ENCODE assay signal across 32 cellular contexts in the genomic region with DNA sequence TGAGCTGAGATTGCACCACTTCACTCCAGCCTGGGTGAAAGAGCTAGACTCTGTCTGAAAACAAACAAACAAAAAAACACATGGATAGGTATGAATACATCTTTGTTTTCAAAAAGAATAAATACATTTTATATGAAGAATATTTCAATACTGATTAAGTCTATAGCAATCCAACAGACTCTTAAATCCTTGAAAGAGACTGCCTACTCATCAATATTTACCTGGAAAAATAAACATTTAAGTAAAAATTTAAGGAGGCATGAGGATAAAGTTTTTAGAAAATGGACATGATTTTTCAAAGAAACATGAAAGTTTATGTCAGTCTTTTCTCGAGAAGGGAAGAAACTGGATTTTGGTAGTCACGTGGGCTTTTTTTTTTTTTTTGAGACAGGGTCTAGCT. TPM values are rescaled to one million over a fixed set of nuclear protein-coding genes. Genes with fewer than 3 reads are reported as not detected.
DNase-seq lines count a peak whose midpoint lies in the region; ATAC-seq, FAIRE-seq and TF ChIP-seq lines count a peak whose summit lies in the region.
"Had no signal": no experiment of that assay in that cellular context is flagged by ENCODE, and none has a peak within 500 bp of the region (broad histone marks: within the 10 kb centered on the region; RNA-seq: fewer than 3 reads in every experiment).

No MANE protein-coding gene starts in this region.

- no peak overlapping the region for H3K27ac Mint-ChIP-seq in natural killer cell treated with Interleukin-12 subunit alpha and Interleukin-12 subunit beta and Interleukin-15 and Interleukin-18, amount 100 ng/mL, for 72 hours
- H3K27ac Mint-ChIP-seq: B cell; CD14-positive monocyte; CD4-positive, alpha-beta memory T cell; CD4-positive, alpha-beta T cell; CD8-positive, alpha-beta memory T cell; CD8-positive, alpha-beta T cell had no signal

- no peak for TF ChIP-seq EP300 in A549 (IDR thresholded peaks at IDR 0.05)
- TF ChIP-seq EP300 in K562 (IDR thresholded peaks at IDR 0.05; ENCODE audit: low read length): no peak

- TF ChIP-seq POLR2A in A549 (IDR thresholded peaks at IDR 0.05; ENCODE audit: low read length) (no peak), K562 (conservative IDR thresholded peaks at IDR 0.05) (no peak)

- no peak overlapping the region for H3K9ac ChIP-seq in K562 (ENCODE audit: insufficient read depth in 1 of 2, low read depth in 2 of 2, low read length in 2 of 2)
- H3K9ac ChIP-seq: BLaER1; BLaER1 treated with 17β-estradiol and CSF1 and Interleukin-3, amounts not matched to agents 10 nM and 100 nM had no signal

- DNase-seq in A549 (ENCODE audit: low read depth in 1 of 2, low spot score in 1 of 2) (no peak), K562 (ENCODE audit: extremely low read depth in 1 of 4, low spot score in 3 of 4) (no peak), NAMALWA (ENCODE audit: low spot score) (no peak)
- no peak for DNase-seq in natural killer cell treated with Interleukin-12 subunit alpha and Interleukin-12 subunit beta and Interleukin-15 and Interleukin-18, amount 100 ng/mL, for 72 hours (ENCODE audit: low spot score)
- DNase-seq: 8988T; ACHN; AML-193; BE2C; C1 segment of cervical spinal cord; Caco-2; Calu3; CD4-positive, alpha-beta memory T cell; CD4-positive, alpha-beta T cell; CD4-positive, CD25-positive, alpha-beta regulatory T cell; CD8-positive, alpha-beta memory T cell; CD8-positive, alpha-beta T cell; COR-L47; DMS 273 treated with DMSO at 0.1 percent for 48 hours; DMS153; DMS53; DMS79; DMS79 treated with DMSO at 0.1 percent for 48 hours; DND-41; EL had no signal

- no peaks in the 10 kb centered on the region for H4K20me1 ChIP-seq in K562 (replicated peaks; ENCODE audit: control insufficient read depth, insufficient read depth, low read length)

- WGBS in A549 (ENCODE audit: missing lambda C conversion rate): 88% methylated on average over 2 of the region's 2 CpGs
- WGBS in K562 (ENCODE audit: insufficient coverage, low coverage, missing lambda C conversion rate): 45% methylated on average over 2 of the region's 2 CpGs

- H3K4me3 Mint-ChIP-seq in natural killer cell treated with Interleukin-12 subunit alpha and Interleukin-12 subunit beta and Interleukin-15 and Interleukin-18, amount 100 ng/mL, for 72 hours: no peak overlapping the region
- H3K4me3 Mint-ChIP-seq: B cell; CD14-positive monocyte; CD4-positive, alpha-beta memory T cell; CD4-positive, alpha-beta T cell; CD4-positive, CD25-positive, alpha-beta regulatory T cell; CD8-positive, alpha-beta memory T cell; CD8-positive, alpha-beta T cell had no signal

- no peak overlapping the region for H2AFZ ChIP-seq in K562 (ENCODE audit: low read depth, low read length)

- no peak for TF ChIP-seq CTCF in A549 (IDR thresholded peaks at IDR 0.05)
- TF ChIP-seq CTCF in K562 (IDR thresholded peaks at IDR 0.05 in 2 of 3, conservative IDR thresholded peaks at IDR 0.05 in 1 of 3; ENCODE audit: insufficient read depth in 2 of 3, low read depth in 1 of 3, low read length in 3 of 3): no peak

- H3K9me3 Mint-ChIP-seq in natural killer cell treated with Interleukin-12 subunit alpha and Interleukin-12 subunit beta and Interleukin-15 and Interleukin-18, amount 100 ng/mL, for 72 hours: no peaks in the 10 kb centered on the region
- H3K9me3 Mint-ChIP-seq: CD14-positive monocyte; CD4-positive, alpha-beta memory T cell; CD4-positive, alpha-beta T cell; CD4-positive, CD25-positive, alpha-beta regulatory T cell; CD8-positive, alpha-beta memory T cell; CD8-positive, alpha-beta T cell had no signal

- H3K4me3 ChIP-seq in A549: no peak overlapping the region
- no peak overlapping the region for H3K4me3 ChIP-seq in K562
- H3K4me3 ChIP-seq: BLaER1; BLaER1 treated with 17β-estradiol and CSF1 and Interleukin-3, amounts not matched to agents 10 nM and 100 nM had no signal

- no peaks in the 10 kb centered on the region for H3K9me3 ChIP-seq in A549
- H3K9me3 ChIP-seq in K562 (replicated peaks; ENCODE audit: control insufficient read depth, insufficient read depth, low read depth, low read length): no peaks in the 10 kb centered on the region
- H3K9me3 ChIP-seq: BE2C, BLaER1, Caco-2 had no signal

- no peak overlapping the region for H3K27ac ChIP-seq in A549
- H3K27ac ChIP-seq in K562 (ENCODE audit: extremely low read depth, low read depth, low read length): no peak overlapping the region
- H3K27ac ChIP-seq: 22Rv1; BLaER1; BLaER1 treated with 17β-estradiol and CSF1 and Interleukin-3, amounts not matched to agents 10 nM and 100 nM; C4-2B had no signal

- no peak for TF ChIP-seq RAD21 in A549 (conservative IDR thresholded peaks at IDR 0.05 in 1 of 2, IDR thresholded peaks at IDR 0.05 in 1 of 2)
- no peak for TF ChIP-seq RAD21 in K562 (CRISPR knock-in tag; conservative IDR thresholded peaks at IDR 0.05 in 1 of 2, IDR thresholded peaks at IDR 0.05 in 1 of 2)

- no peaks in the 10 kb centered on the region for H3K27me3 ChIP-seq in K562 (ENCODE audit: control insufficient read depth in 2 of 2, insufficient read depth in 2 of 2, low read length in 2 of 2)
- H3K27me3 ChIP-seq: BE2C had no signal

- H3K27me3 Mint-ChIP-seq in natural killer cell treated with Interleukin-12 subunit alpha and Interleukin-12 subunit beta and Interleukin-15 and Interleukin-18, amount 100 ng/mL, for 72 hours: peaks cover 5 to 7% of the 10 kb centered on the region in 2 donors
- H3K27me3 Mint-ChIP-seq: CD4-positive, alpha-beta T cell had no signal

- in situ Hi-C loops in K562 (cut with MboI): no loop called here

- peaks cover 7 to 19% of the 10 kb centered on the region in 2 donors for H3K4me1 Mint-ChIP-seq in natural killer cell treated with Interleukin-12 subunit alpha and Interleukin-12 subunit beta and Interleukin-15 and Interleukin-18, amount 100 ng/mL, for 72 hours (ENCODE audit: low read depth in 2 of 2)

- intact Hi-C loops in K562 (cut with micrococcal nuclease): loop anchor here (10.0 kb wide), 1 partner anchor 583 kb away; the partner anchor contains the start of gene THRB

- H3K4me2 ChIP-seq in A549 (no peak overlapping the region), K562 (ENCODE audit: insufficient read depth, low read length) (no peak overlapping the region)
- H3K4me2 ChIP-seq: BLaER1; BLaER1 treated with 17β-estradiol and CSF1 and Interleukin-3, amounts not matched to agents 10 nM and 100 nM had no signal

- FAIRE-seq in A549 (lab: Jason Lieb, UNC) (no peak), K562 (lab: Jason Lieb, UNC) (no peak)
- FAIRE-seq: A204.1, D721Med had no signal

- BruUV-seq in K562 (replicated peaks; lab: Mats Ljungman, UMichigan): no TSS peak

- peaks cover 22% of the 10 kb centered on the region; the same call in 2 of the 3 replicates for H3K4me1 ChIP-seq in A549
- H3K4me1 ChIP-seq in K562 (replicated peaks in 1 of 2; ENCODE audit: control insufficient read depth in 2 of 2, insufficient read depth in 2 of 2, low read length in 2 of 2): peaks cover 2 to 14% of the 10 kb centered on the region in 2 experiments
- H3K4me1 ChIP-seq: BE2C had no signal

- no peak for ATAC-seq in A549
- ATAC-seq in K562: no peak
- ATAC-seq in natural killer cell treated with Interleukin-12 subunit alpha and Interleukin-12 subunit beta and Interleukin-15 and Interleukin-18, amount 100 ng/mL, for 72 hours: no peak
- ATAC-seq: CD8-positive, alpha-beta T cell had no signal

- CTCF ChIA-PET in A549 (lab: Yijun Ruan, JAX) (no interaction called here), K562 (lab: Yijun Ruan, JAX; ENCODE audit: low intra/inter-chr PET ratio) (no interaction called here)

- POLR2A ChIA-PET in A549 (lab: Yijun Ruan, JAX) (no interaction called here), K562 (lab: Yijun Ruan, JAX) (no interaction called here)

- peaks cover 17% of the 10 kb centered on the region; the same call in 2 of the 3 replicates for H3K36me3 ChIP-seq in K562 (ENCODE audit: control insufficient read depth, insufficient read depth, low read length)
- H3K36me3 ChIP-seq: BE2C had no signal

- no peaks in the 10 kb centered on the region for H3K9me1 ChIP-seq in K562 (ENCODE audit: control insufficient read depth, insufficient read depth, low read length)

- peaks cover 6% of the 10 kb centered on the region for H3K36me3 Mint-ChIP-seq in natural killer cell treated with Interleukin-12 subunit alpha and Interleukin-12 subunit beta and Interleukin-15 and Interleukin-18, amount 100 ng/mL, for 72 hours

- peaks cover 21% of the 10 kb centered on the region for H3K79me2 ChIP-seq in K562 (ENCODE audit: control insufficient read depth, insufficient read depth, low read length)

RNA-seq across cellular contexts. Expression of gene NKIRAS1, which starts 5.4 kb away (rescaled TPM):
- 12.2 and 16.8 TPM in 2 replicates for polyA plus RNA-seq in A549 (2011; rRNA removed)
- polyA plus RNA-seq in A549 (2012; cell fraction: cytosol; rRNA removed): 3.3 and 3.7 TPM in 2 replicates
- polyA plus RNA-seq in A549 (2012; cell fraction: nucleus; rRNA removed): 1.6 and 2.7 TPM in 2 replicates
- polyA plus RNA-seq in A549 (2017; fragmentation: RNase III; extraction: RNeasy Plus Mini Kit Qiagen cat#74134 plus additional on column Dnase treatment): 13.8 to 15.5 TPM (median 14.8 TPM) in 3 replicates
- 4.0 and 4.2 TPM in 2 replicates for polyA minus RNA-seq in A549 (2011; rRNA and poly(A)+ RNA removed)
- 6.4 and 13.1 TPM in 2 replicates for total RNA-seq in K562 (2011; cell fraction: chromatin; rRNA removed; ENCODE audit: low replicate concordance)
- total RNA-seq in K562 (2011; cell fraction: nucleolus; rRNA removed): 4.0 and 4.3 TPM in 2 replicates
- total RNA-seq in K562 (2011; cell fraction: nucleoplasm; rRNA removed): 11.9 and 17.8 TPM in 2 replicates
- 5.5 and 6.1 TPM in 2 replicates for total RNA-seq in K562 (2014; rRNA removed)
- total RNA-seq in K562 (2014; rRNA removed; fragmentation: Illumina TruSeq; extraction: Trizol): 8.4 TPM in 2 replicates
- total RNA-seq in K562 (2015; rRNA removed; fragmentation: Illumina TruSeq; extraction: Trizol): 10.3 and 10.8 TPM in 2 replicates
- 4.3 and 5.1 TPM in 2 replicates for total RNA-seq in K562 (2021)
- polyA plus RNA-seq in K562 (2011; rRNA removed): 5.3 and 7.1 TPM in 2 replicates
- 1.6 and 3.9 TPM in 2 replicates for polyA plus RNA-seq in K562 (2011; cell fraction: cytosol; rRNA removed)
- polyA plus RNA-seq in K562 (2011; cell fraction: nucleus; rRNA removed): 3.1 and 3.7 TPM in 2 replicates
- 3.6 and 4.8 TPM in 2 replicates for polyA plus RNA-seq in K562 (2012)
- polyA plus RNA-seq in K562 (2014; fragmentation: Illumina TruSeq; extraction: Trizol): 5.9 and 6.9 TPM in 2 replicates
- 1 to 10 TPM; 5.5 to 5.6 TPM for polyA plus RNA-seq in K562 (2014; fragmentation: Nextera tagmentation; extraction: Ambion mirVana)
- polyA plus RNA-seq in K562 (2014; rRNA removed): 6.3 and 6.4 TPM in 2 replicates
- 6.5 and 8.6 TPM in 2 replicates for polyA minus RNA-seq in K562 (2011; rRNA and poly(A)+ RNA removed)
- 2.4 and 2.7 TPM in 2 replicates for polyA minus RNA-seq in K562 (2011; cell fraction: cytosol; rRNA and poly(A)+ RNA removed)
- polyA minus RNA-seq in K562 (2011; cell fraction: nucleus; rRNA and poly(A)+ RNA removed): 6.5 and 9.6 TPM in 2 replicates
- 1 to 10 TPM; 4.9 to 6.7 TPM for total RNA-seq in natural killer cell treated with Interleukin-12 subunit alpha and Interleukin-12 subunit beta and Interleukin-15 and Interleukin-18, amount 100 ng/mL, for 72 hours

RNA-seq across cellular contexts. Expression of gene RPL15, which starts 5.5 kb away (rescaled TPM):
- polyA plus RNA-seq in A549 (2011; rRNA removed): 2,933 and 3,149 TPM in 2 replicates
- polyA plus RNA-seq in A549 (2012; cell fraction: cytosol; rRNA removed): 4,919 and 4,999 TPM in 2 replicates
- polyA plus RNA-seq in A549 (2012; cell fraction: nucleus; rRNA removed): 2,649 and 2,666 TPM in 2 replicates
- 2,088 to 2,178 TPM (median 2,158 TPM) in 3 replicates for polyA plus RNA-seq in A549 (2017; fragmentation: RNase III; extraction: RNeasy Plus Mini Kit Qiagen cat#74134 plus additional on column Dnase treatment)
- 1,758 and 1,776 TPM in 2 replicates for polyA minus RNA-seq in A549 (2011; rRNA and poly(A)+ RNA removed)
- 238 and 411 TPM in 2 replicates for total RNA-seq in K562 (2011; cell fraction: chromatin; rRNA removed; ENCODE audit: low replicate concordance)
- total RNA-seq in K562 (2011; cell fraction: nucleolus; rRNA removed): 765 and 867 TPM in 2 replicates
- total RNA-seq in K562 (2011; cell fraction: nucleoplasm; rRNA removed): 735 and 1,463 TPM in 2 replicates
- 2,466 and 2,533 TPM in 2 replicates for total RNA-seq in K562 (2014; rRNA removed)
- total RNA-seq in K562 (2014; rRNA removed; fragmentation: Illumina TruSeq; extraction: Trizol): 1,923 and 2,393 TPM in 2 replicates
- 2,774 and 3,068 TPM in 2 replicates for total RNA-seq in K562 (2015; rRNA removed; fragmentation: Illumina TruSeq; extraction: Trizol)
- 2,579 and 2,753 TPM in 2 replicates for total RNA-seq in K562 (2021)
- 4,017 and 4,081 TPM in 2 replicates for polyA plus RNA-seq in K562 (2011; rRNA removed)
- 6,575 and 7,027 TPM in 2 replicates for polyA plus RNA-seq in K562 (2011; cell fraction: cytosol; rRNA removed)
- 1,268 and 2,124 TPM in 2 replicates for polyA plus RNA-seq in K562 (2011; cell fraction: nucleus; rRNA removed)
- polyA plus RNA-seq in K562 (2012): 3,041 and 6,015 TPM in 2 replicates
- 3,791 and 3,928 TPM in 2 replicates for polyA plus RNA-seq in K562 (2014; fragmentation: Illumina TruSeq; extraction: Trizol)
- polyA plus RNA-seq in K562 (2014; fragmentation: Nextera tagmentation; extraction: Ambion mirVana): 1,000 to 10,000 TPM; 7,800 to 8,850 TPM
- 5,148 and 5,287 TPM in 2 replicates for polyA plus RNA-seq in K562 (2014; rRNA removed)
- polyA minus RNA-seq in K562 (2011; rRNA and poly(A)+ RNA removed): 1,404 and 1,476 TPM in 2 replicates
- polyA minus RNA-seq in K562 (2011; cell fraction: cytosol; rRNA and poly(A)+ RNA removed): 1,271 and 1,367 TPM in 2 replicates
- 253 and 438 TPM in 2 replicates for polyA minus RNA-seq in K562 (2011; cell fraction: nucleus; rRNA and poly(A)+ RNA removed)
- total RNA-seq in natural killer cell treated with Interleukin-12 subunit alpha and Interleukin-12 subunit beta and Interleukin-15 and Interleukin-18, amount 100 ng/mL, for 72 hours: 1,000 to 10,000 TPM; 1,150 to 1,334 TPM

RNA-seq across cellular contexts. Expression of gene NR1D2, which starts 33.7 kb away (rescaled TPM):
- polyA plus RNA-seq in A549 (2011; rRNA removed): 18.5 and 18.6 TPM in 2 replicates
- 2.6 and 3.1 TPM in 2 replicates for polyA plus RNA-seq in A549 (2012; cell fraction: cytosol; rRNA removed)
- polyA plus RNA-seq in A549 (2012; cell fraction: nucleus; rRNA removed): 1.2 and 1.9 TPM in 2 replicates
- polyA plus RNA-seq in A549 (2017; fragmentation: RNase III; extraction: RNeasy Plus Mini Kit Qiagen cat#74134 plus additional on column Dnase treatment): 7.2 to 8.1 TPM (median 7.4 TPM) in 3 replicates
- polyA minus RNA-seq in A549 (2011; rRNA and poly(A)+ RNA removed): 15.4 and 18.7 TPM in 2 replicates
- total RNA-seq in K562 (2011; cell fraction: chromatin; rRNA removed; ENCODE audit: low replicate concordance): 2.5 and 9.3 TPM in 2 replicates
- total RNA-seq in K562 (2011; cell fraction: nucleolus; rRNA removed): 1.5 and 1.7 TPM in 2 replicates
- total RNA-seq in K562 (2011; cell fraction: nucleoplasm; rRNA removed): 2.7 and 3.3 TPM in 2 replicates
- 2.6 and 2.9 TPM in 2 replicates for total RNA-seq in K562 (2014; rRNA removed)
- total RNA-seq in K562 (2014; rRNA removed; fragmentation: Illumina TruSeq; extraction: Trizol): 4.8 and 5.7 TPM in 2 replicates
- 3.2 and 3.6 TPM in 2 replicates for total RNA-seq in K562 (2015; rRNA removed; fragmentation: Illumina TruSeq; extraction: Trizol)
- total RNA-seq in K562 (2021): 4.2 and 5.5 TPM in 2 replicates
- polyA plus RNA-seq in K562 (2011; rRNA removed): 1.6 and 2.5 TPM in 2 replicates
- polyA plus RNA-seq in K562 (2011; cell fraction: cytosol; rRNA removed): 0.51 and 0.77 TPM in 2 replicates
- polyA plus RNA-seq in K562 (2011; cell fraction: nucleus; rRNA removed): 0.67 and 1.1 TPM in 2 replicates
- polyA plus RNA-seq in K562 (2012): 1.9 and 2.7 TPM in 2 replicates
- polyA plus RNA-seq in K562 (2014; fragmentation: Illumina TruSeq; extraction: Trizol): 3.2 and 3.3 TPM in 2 replicates
- polyA plus RNA-seq in K562 (2014; fragmentation: Nextera tagmentation; extraction: Ambion mirVana): 1 to 10 TPM; 1.2 TPM
- 1.3 and 2.2 TPM in 2 replicates for polyA plus RNA-seq in K562 (2014; rRNA removed)
- 11.3 and 12.5 TPM in 2 replicates for polyA minus RNA-seq in K562 (2011; rRNA and poly(A)+ RNA removed)
- 3.2 and 3.5 TPM in 2 replicates for polyA minus RNA-seq in K562 (2011; cell fraction: cytosol; rRNA and poly(A)+ RNA removed)
- polyA minus RNA-seq in K562 (2011; cell fraction: nucleus; rRNA and poly(A)+ RNA removed): 1.3 and 2.7 TPM in 2 replicates
- total RNA-seq in natural killer cell treated with Interleukin-12 subunit alpha and Interleukin-12 subunit beta and Interleukin-15 and Interleukin-18, amount 100 ng/mL, for 72 hours: 1 to 10 TPM; 4.2 to 5.2 TPM

Comparison
In these comparisons a context has a peak if more than half of its experiments do, and no peak if none do; other contexts are left out.
1. Of the 35 proteins assayed by ChIP-seq in both K562 and A549: peak only in K562: none; only in A549: MAFK; in both: none; in neither: 34.